Comparison of ENCODE assay signal across 23 cellular contexts in genomic region chr11:23212829-23213228, GRCh38.
DNase-seq lines count a peak whose midpoint lies in the region; ATAC-seq and TF ChIP-seq lines count a peak whose summit lies in the region.
"Had no signal": no experiment of that assay in that cellular context is flagged by ENCODE, and none has a peak within 500 bp of the region (broad histone marks: within the 10 kb centered on the region; RNA-seq: fewer than 3 reads in every experiment).

No MANE protein-coding gene starts in this region.

- CTCF ChIA-PET in OCI-LY7 (lab: Charles Lee; ENCODE audit: unreplicated experiment): no interaction called here
- CTCF ChIA-PET in activated CD8-positive, alpha-beta memory T cell treated with anti-CD3 and anti-CD28 coated beads, Interleukin-2, amount 10 ng/mL, durations not matched to agents 7 days and 5 days (lab: Charles Lee): no interaction called here

- no peaks in the 10 kb centered on the region for H3K79me2 ChIP-seq in OCI-LY7 (ENCODE audit: insufficient read depth, low read depth, low read length)

- no peak for ATAC-seq in activated CD8-positive, alpha-beta memory T cell treated with anti-CD3 and anti-CD28 coated beads, Interleukin-2, amount 10 ng/mL, durations not matched to agents 7 days and 5 days

- no peaks in the 10 kb centered on the region for H3K4me1 Mint-ChIP-seq in activated CD8-positive, alpha-beta memory T cell treated with anti-CD3 and anti-CD28 coated beads, Interleukin-2, amount 10 ng/mL, durations not matched to agents 7 days and 5 days
- H3K4me1 Mint-ChIP-seq: B cell; CD4-positive, CD25-positive, alpha-beta regulatory T cell had no signal

- POLR2A ChIA-PET in OCI-LY7 (lab: Charles Lee): no interaction called here

- H3K36me3 ChIP-seq in OCI-LY7 (ENCODE audit: insufficient read depth, low read length) (no peaks in the 10 kb centered on the region), left ventricle myocardium inferior (no peaks in the 10 kb centered on the region)

- no peak overlapping the region for H2AFZ ChIP-seq in OCI-LY7 (ENCODE audit: low read length)

- H3K27me3 Mint-ChIP-seq in activated CD8-positive, alpha-beta memory T cell treated with anti-CD3 and anti-CD28 coated beads, Interleukin-2, amount 10 ng/mL, durations not matched to agents 7 days and 5 days: no peaks in the 10 kb centered on the region
- H3K27me3 Mint-ChIP-seq: B cell; CD4-positive, CD25-positive, alpha-beta regulatory T cell had no signal

- H3K9me3 ChIP-seq in OCI-LY7 (ENCODE audit: low read length) (no peaks in the 10 kb centered on the region), left ventricle myocardium inferior (replicated peaks) (no peaks in the 10 kb centered on the region)

- H3K9me3 Mint-ChIP-seq in activated CD8-positive, alpha-beta memory T cell treated with anti-CD3 and anti-CD28 coated beads, Interleukin-2, amount 10 ng/mL, durations not matched to agents 7 days and 5 days (ENCODE audit: low read depth): no peaks in the 10 kb centered on the region
- H3K9me3 Mint-ChIP-seq: HFFc6 had no signal

- H3K4me3 Mint-ChIP-seq in activated CD8-positive, alpha-beta memory T cell treated with anti-CD3 and anti-CD28 coated beads, Interleukin-2, amount 10 ng/mL, durations not matched to agents 7 days and 5 days: no peak overlapping the region
- H3K4me3 Mint-ChIP-seq: B cell; CD4-positive, CD25-positive, alpha-beta regulatory T cell; HFFc6 had no signal

- no TSS peak for BruUV-seq in OCI-LY7 (replicated peaks; lab: Mats Ljungman, UMichigan)

- TF ChIP-seq CTCF in VCaP (conservative IDR thresholded peaks at IDR 0.05) (no peak), OCI-LY7 (conservative IDR thresholded peaks at IDR 0.05; ENCODE audit: low read length) (no peak), left ventricle myocardium inferior (IDR thresholded peaks at IDR 0.05; ENCODE audit: borderline replicate concordance) (no peak)

- H3K4me3 ChIP-seq in OCI-LY7 (ENCODE audit: low read depth, low read length, poor library complexity, severe bottlenecking) (no peak overlapping the region), left ventricle myocardium inferior (no peak overlapping the region)

- H3K36me3 Mint-ChIP-seq in activated CD8-positive, alpha-beta memory T cell treated with anti-CD3 and anti-CD28 coated beads, Interleukin-2, amount 10 ng/mL, durations not matched to agents 7 days and 5 days: no peaks in the 10 kb centered on the region
- H3K36me3 Mint-ChIP-seq: CD4-positive, CD25-positive, alpha-beta regulatory T cell had no signal

- no peaks in the 10 kb centered on the region for H3K27me3 ChIP-seq in left ventricle myocardium inferior (ENCODE audit: low read depth)

- H3K4me1 ChIP-seq in OCI-LY7 (ENCODE audit: insufficient read depth, low read length, poor library complexity, severe bottlenecking): no peaks in the 10 kb centered on the region
- H3K4me1 ChIP-seq in left ventricle myocardium inferior: no peaks in the 10 kb centered on the region

- DNase-seq in NCI-H2227 (lab: John Stamatoyannopoulos, UW; ENCODE audit: unreplicated experiment) (peak; percentile 19), NCI-H2227 treated with DMSO at 0.1 percent for 48 hours (lab: John Stamatoyannopoulos, UW) (no peak), NCI-H187 treated with DMSO at 0.1 percent for 48 hours (lab: John Stamatoyannopoulos, UW) (peak; percentile 92), OCI-LY7 (ENCODE audit: low spot score) (no peak), left ventricle myocardium inferior (no peak)
- DNase-seq in activated CD4-positive, alpha-beta T cell treated with anti-CD3 and anti-CD28 coated beads for 48 hours: no peak
- DNase-seq in activated CD8-positive, alpha-beta memory T cell treated with anti-CD3 and anti-CD28 coated beads, Interleukin-2, amount 10 ng/mL, durations not matched to agents 7 days and 5 days: no peak
- DNase-seq: CD4-positive, CD25-positive, alpha-beta regulatory T cell; EL; HFFc6; IMR-90; Karpas-422; MM.1S; NCI-H1105; NCI-H1930; NCI-H2171; NCI-H524; NK-92 treated with Interleukin-12 subunit alpha and Interleukin-12 subunit beta, amount 100 ng/mL, for 24 hours; OCI-M1; RPMI8226 had no signal

- intact Hi-C loops in OCI-LY7 (cut with micrococcal nuclease; ENCODE audit: unreplicated experiment): no loop called here
- intact Hi-C loops in left ventricle myocardium inferior (cut with micrococcal nuclease): no loop called here

- H3K9me2 ChIP-seq in OCI-LY7 (ENCODE audit: insufficient read depth, low read length): no peaks in the 10 kb centered on the region

- peak overlapping the region; percentile 43 for H3K27ac ChIP-seq in VCaP
- no peak overlapping the region for H3K27ac ChIP-seq in OCI-LY7 (ENCODE audit: low read depth, low read length, poor library complexity, severe bottlenecking)
- H3K27ac ChIP-seq in left ventricle myocardium inferior (replicated peaks): no peak overlapping the region
- H3K27ac ChIP-seq: 22Rv1 had no signal

- no peak overlapping the region for H3K4me2 ChIP-seq in OCI-LY7 (ENCODE audit: low read length)

- H4K20me1 ChIP-seq in OCI-LY7 (ENCODE audit: insufficient read depth, low read length): no peaks in the 10 kb centered on the region

- H3K27ac Mint-ChIP-seq in activated CD8-positive, alpha-beta memory T cell treated with anti-CD3 and anti-CD28 coated beads, Interleukin-2, amount 10 ng/mL, durations not matched to agents 7 days and 5 days: no peak overlapping the region
- H3K27ac Mint-ChIP-seq: B cell; CD4-positive, CD25-positive, alpha-beta regulatory T cell; HFFc6 had no signal

Comparison
In these comparisons a context has a peak if more than half of its experiments do, and no peak if none do; other contexts are left out.
1. DNase-seq: peak in NCI-H2227 (single experiment) and NCI-H187 treated with DMSO at 0.1 percent for 48 hours (single experiment); none in NCI-H2227 treated with DMSO at 0.1 percent for 48 hours (single experiment), activated CD4-positive, alpha-beta T cell treated with anti-CD3 and anti-CD28 coated beads for 48 hours (single experiment), OCI-LY7 (single experiment), left ventricle myocardium inferior (single experiment) and activated CD8-positive, alpha-beta memory T cell treated with anti-CD3 and anti-CD28 coated beads, Interleukin-2, amount 10 ng/mL, durations not matched to agents 7 days and 5 days (single experiment).